In genomic region chr2:120250640-120251039, GRCh38 we compare ENCODE assay signal across 14 cellular contexts. TPM values are rescaled to one million over a fixed set of nuclear protein-coding genes. Genes with fewer than 3 reads are reported as not detected.
A peak's percentile ranks its signal among the peaks of the same experiment; 100 is the strongest.
DNase-seq lines count a peak whose midpoint lies in the region; ATAC-seq and TF ChIP-seq lines count a peak whose summit lies in the region.
"Had no signal": no experiment of that assay in that cellular context is flagged by ENCODE, and none has a peak within 500 bp of the region (broad histone marks: within the 10 kb centered on the region; RNA-seq: fewer than 3 reads in every experiment).

No MANE protein-coding gene starts in this region.

- H3K4me1 ChIP-seq in BLaER1 (peaks cover 77% of the 10 kb centered on the region), parathyroid adenoma (peaks cover 16% of the 10 kb centered on the region), spleen (peaks cover 16 to 62% (median 37%) of the 10 kb centered on the region in 6 donors)
- H3K4me1 ChIP-seq in BLaER1 treated with 17β-estradiol and CSF1 and Interleukin-3, amounts not matched to agents 10 nM and 100 nM: peaks cover 48 to 90% (median 77%) of the 10 kb centered on the region in 10 experiments

- intact Hi-C loops in spleen (cut with DNase I; ENCODE audit: low total_unique reads): no loop called here

- no peaks in the 10 kb centered on the region for H3K9me3 ChIP-seq in BLaER1
- peaks cover 0 to under 1% (median 0%) of the 10 kb centered on the region in 11 experiments; a peak in 1 of 22 replicates for H3K9me3 ChIP-seq in BLaER1 treated with 17β-estradiol and CSF1 and Interleukin-3, amounts not matched to agents 10 nM and 100 nM (replicated peaks in 1 of 11)
- H3K9me3 ChIP-seq in parathyroid adenoma (ENCODE audit: control insufficient read depth, low read length): no peaks in the 10 kb centered on the region
- no peaks in the 10 kb centered on the region for H3K9me3 ChIP-seq in spleen
- H3K9me3 ChIP-seq: BE2C had no signal

- H3K27me3 ChIP-seq in BLaER1 (peaks cover 28% of the 10 kb centered on the region; the same call in 1 of the 2 replicates), parathyroid adenoma (ENCODE audit: control insufficient read depth, insufficient read depth, low read length) (no peaks in the 10 kb centered on the region), spleen (replicated peaks in 1 of 7) (no peaks in the 10 kb centered on the region)
- peaks cover 0 to 23% (median 12%) of the 10 kb centered on the region in 11 experiments; a peak in 11 of 22 replicates for H3K27me3 ChIP-seq in BLaER1 treated with 17β-estradiol and CSF1 and Interleukin-3, amounts not matched to agents 10 nM and 100 nM
- H3K27me3 ChIP-seq: BE2C had no signal

- H3K9ac ChIP-seq in BLaER1 (no peak overlapping the region), parathyroid adenoma (no peak overlapping the region)
- H3K9ac ChIP-seq in BLaER1 treated with 17β-estradiol and CSF1 and Interleukin-3, amounts not matched to agents 10 nM and 100 nM: no peak overlapping the region

- H3K27ac ChIP-seq in BLaER1 (no peak overlapping the region), parathyroid adenoma (peak overlapping the region; percentile 90), spleen (no peak overlapping the region)
- H3K27ac ChIP-seq in BLaER1 treated with 17β-estradiol and CSF1 and Interleukin-3, amounts not matched to agents 10 nM and 100 nM: no peak overlapping the region

- DNase-seq in spleen: peak; percentile 64
- DNase-seq: ACHN; BE2C; CD4-positive, alpha-beta memory T cell; DMS153; DMS79; GDM1; HCEC 1CT had no signal

- H3K4me3 ChIP-seq in BLaER1 (no peak overlapping the region), parathyroid adenoma (ENCODE audit: low read depth, low read length) (no peak overlapping the region), spleen (no peak overlapping the region)
- no peak overlapping the region for H3K4me3 ChIP-seq in BLaER1 treated with 17β-estradiol and CSF1 and Interleukin-3, amounts not matched to agents 10 nM and 100 nM
- H3K4me3 ChIP-seq: GM23338 had no signal

- H3K36me3 ChIP-seq in BLaER1 (no peaks in the 10 kb centered on the region), parathyroid adenoma (ENCODE audit: control insufficient read depth, insufficient read depth, low read length) (no peaks in the 10 kb centered on the region), spleen (no peaks in the 10 kb centered on the region)
- no peaks in the 10 kb centered on the region for H3K36me3 ChIP-seq in BLaER1 treated with 17β-estradiol and CSF1 and Interleukin-3, amounts not matched to agents 10 nM and 100 nM
- H3K36me3 ChIP-seq: BE2C had no signal

- no peak for TF ChIP-seq CTCF in parathyroid adenoma (IDR thresholded peaks at IDR 0.05)
- TF ChIP-seq CTCF in spleen (IDR thresholded peaks at IDR 0.05 in 8 of 11, conservative IDR thresholded peaks at IDR 0.05 in 3 of 11): no peak

- no peak for TF ChIP-seq POLR2A in spleen (IDR thresholded peaks at IDR 0.05)

- H4K20me1 ChIP-seq in BLaER1: peaks cover 54% of the 10 kb centered on the region
- peaks cover 0 to 41% (median 9%) of the 10 kb centered on the region in 11 experiments; a peak in 10 of 22 replicates for H4K20me1 ChIP-seq in BLaER1 treated with 17β-estradiol and CSF1 and Interleukin-3, amounts not matched to agents 10 nM and 100 nM

- peaks cover 29% of the 10 kb centered on the region for H3K79me2 ChIP-seq in parathyroid adenoma

- WGBS in spleen, 5 donors: 86 to 100% (median 90%) methylated on average over 3 to 4 of the region's 4 CpGs

- no peak overlapping the region for H2AFZ ChIP-seq in parathyroid adenoma
- H2AFZ ChIP-seq: GM23338 had no signal

- ATAC-seq in HG03196 (IDR thresholded peaks at IDR 0.05; ENCODE audit: unreplicated experiment): no peak
- no peak for ATAC-seq in HG03521 (IDR thresholded peaks at IDR 0.05; ENCODE audit: unreplicated experiment)
- ATAC-seq: GM23338 had no signal

- H3K4me2 ChIP-seq in BLaER1 (peak overlapping the region; percentile 86), parathyroid adenoma (ENCODE audit: low read length) (no peak overlapping the region)
- peak overlapping the region in 9 of 11 experiments; percentile 79 to 99 (median 94); a peak in 17 of 22 replicates for H3K4me2 ChIP-seq in BLaER1 treated with 17β-estradiol and CSF1 and Interleukin-3, amounts not matched to agents 10 nM and 100 nM
- H3K4me2 ChIP-seq: GM23338 had no signal

RNA-seq across cellular contexts. Expression of gene RALB, which starts 2.0 kb away (rescaled TPM):
- 100 to 1,000 TPM in 3 of 7 donors, 10 to 100 TPM in 4; 67.2 to 126 (median 96.3) TPM for total RNA-seq in spleen
- polyA plus RNA-seq in spleen: 10 to 100 TPM; 26.6 to 61.5 (median 38.0) TPM

RNA-seq across cellular contexts. Expression of gene TMEM185B, which starts 27.4 kb away (rescaled TPM):
- 10 to 100 TPM; 18.3 to 35.6 (median 23.6) TPM for total RNA-seq in spleen
- 1 to 10 TPM; 3.9 to 5.5 (median 4.0) TPM for polyA plus RNA-seq in spleen
